8 cellular contexts compared by ENCODE assay signal in genomic region chr11:66316849-66317251, GRCh38. TPM values are rescaled to one million over a fixed set of nuclear protein-coding genes. Genes with fewer than 3 reads are reported as not detected.
DNase-seq lines count a peak whose midpoint lies in the region; ATAC-seq and TF ChIP-seq lines count a peak whose summit lies in the region.

Gene CD248, minus strand, starts transcription at chr11:66317044. Its CDS starts 17 bp downstream, at chr11:66317027.

- H3K4me1 ChIP-seq in ectodermal cell (ENCODE audit: control insufficient read depth, insufficient read depth, low read length), result peaks cover 34% of the 10 kb centered on the region
- peaks cover 13 to 29% of the 10 kb centered on the region in 2 donors for H3K4me1 ChIP-seq in mucosa of rectum (ENCODE audit: control insufficient read depth in 2 of 2, insufficient read depth in 2 of 2, low read length in 2 of 2)

- peak within 1 kb of the TSS; percentile 29 to 32 for H3K9ac ChIP-seq in mucosa of rectum (ENCODE audit: low read depth in 1 of 2, low read length in 2 of 2)

- H3K4me3 ChIP-seq in Jurkat, Clone E6-1 (ENCODE audit: low read length), result peak within 1 kb of the TSS; percentile 41
- no peak within 1 kb of the TSS for H3K4me3 ChIP-seq in ectodermal cell (ENCODE audit: insufficient read depth, low read depth, low read length)
- peak within 1 kb of the TSS; percentile 45 to 65 for H3K4me3 ChIP-seq in mucosa of rectum (ENCODE audit: low read length in 2 of 2)

- H3K27me3 ChIP-seq in ectodermal cell (ENCODE audit: control insufficient read depth, insufficient read depth, low read length, poor library complexity, severe bottlenecking) (peaks cover 11% of the 10 kb centered on the region), mucosa of rectum (ENCODE audit: control insufficient read depth in 2 of 2, insufficient read depth in 2 of 2, low read length in 2 of 2) (no peaks in the 10 kb centered on the region)

- H3K4me1 Mint-ChIP-seq in activated T-helper 17 cell treated with anti-CD3 and anti-CD28 coated beads, Interleukin-2, amount 50 U/mL, for 72 hours, result peaks cover 3% of the 10 kb centered on the region

- H3K36me3 ChIP-seq in ectodermal cell (ENCODE audit: control insufficient read depth, insufficient read depth, low read length) (no peaks in the 10 kb centered on the region), mucosa of rectum (ENCODE audit: control insufficient read depth in 2 of 2, insufficient read depth in 2 of 2, low read length in 2 of 2) (no peaks in the 10 kb centered on the region)

- H3K27me3 Mint-ChIP-seq in activated T-helper 17 cell treated with anti-CD3 and anti-CD28 coated beads, Interleukin-2, amount 50 U/mL, for 72 hours, result no peaks in the 10 kb centered on the region

- no peaks in the 10 kb centered on the region for H3K36me3 Mint-ChIP-seq in activated T-helper 17 cell treated with anti-CD3 and anti-CD28 coated beads, Interleukin-2, amount 50 U/mL, for 72 hours (ENCODE audit: low read depth)

- WGBS in ectodermal cell, 2 experiments, result 22 to 24% methylated on average over 29 of the region's 29 CpGs

- no peak within 1 kb of the TSS for H3K4me3 Mint-ChIP-seq in activated T-helper 17 cell treated with anti-CD3 and anti-CD28 coated beads, Interleukin-2, amount 50 U/mL, for 72 hours

- DNase-seq in Jurkat, Clone E6-1 (ENCODE audit: low read depth, low spot score), result no peak
- DNase-seq in 8988T, result no peak
- DNase-seq in midbrain (lab: John Stamatoyannopoulos, UW), result no peak
- DNase-seq in NCI-H187 treated with DMSO at 0.1 percent for 48 hours (lab: John Stamatoyannopoulos, UW), result no peak

- TF ChIP-seq CTCF in 22Rv1 (IDR thresholded peaks at IDR 0.05), result no peak

- H3K27ac Mint-ChIP-seq in activated T-helper 17 cell treated with anti-CD3 and anti-CD28 coated beads, Interleukin-2, amount 50 U/mL, for 72 hours, result no peak within 1 kb of the TSS

- no peak for ATAC-seq in activated T-helper 17 cell treated with anti-CD3 and anti-CD28 coated beads, Interleukin-2, amount 50 U/mL, for 72 hours (replicated peaks)

- no peaks in the 10 kb centered on the region for H3K9me3 Mint-ChIP-seq in activated T-helper 17 cell treated with anti-CD3 and anti-CD28 coated beads, Interleukin-2, amount 50 U/mL, for 72 hours

- H3K27ac ChIP-seq in 22Rv1, result peak within 1 kb of the TSS; percentile 15; the same call in 1 of the 2 replicates
- H3K27ac ChIP-seq in ectodermal cell (ENCODE audit: insufficient read depth, low read depth, low read length, poor library complexity, severe bottlenecking), result peak within 1 kb of the TSS; percentile 36
- peak within 1 kb of the TSS; percentile 66 to 84 for H3K27ac ChIP-seq in mucosa of rectum (ENCODE audit: low read depth in 2 of 2, low read length in 2 of 2)

- H3K9me3 ChIP-seq in ectodermal cell (ENCODE audit: control insufficient read depth, low read length), result no peaks in the 10 kb centered on the region
- H3K9me3 ChIP-seq in mucosa of rectum (ENCODE audit: control insufficient read depth in 2 of 2, low read length in 2 of 2), result no peaks in the 10 kb centered on the region

RNA-seq across cellular contexts. Expression of gene CD248, which starts in this region (rescaled TPM):
- polyA plus RNA-seq in Jurkat, Clone E6-1 (2012; ENCODE audit: insufficient read depth, insufficient read length), result 4.1 TPM
- 3.7 TPM for polyA plus RNA-seq in ectodermal cell (2013, experiment 1 of 4)
- polyA plus RNA-seq in ectodermal cell (2013, experiment 2 of 4), result 4.4 TPM
- 5.5 TPM for polyA plus RNA-seq in ectodermal cell (2013, experiment 3 of 4)
- 6.2 TPM for polyA plus RNA-seq in ectodermal cell (2013, experiment 4 of 4)
- total RNA-seq in activated T-helper 17 cell treated with anti-CD3 and anti-CD28 coated beads, Interleukin-2, amount 50 U/mL, for 72 hours, result not detected

Comparison
In these comparisons a context has a peak if more than half of its experiments do, and no peak if none do; other contexts are left out.
1. H3K27ac ChIP-seq: peak in every context shown above with its lines; median percentile 75 in mucosa of rectum; 36 in ectodermal cell; 15 in 22Rv1.